ENCODE assay signal across 25 cellular contexts in genomic region chr13:72150502-72150901, GRCh38.
DNase-seq lines count a peak whose midpoint lies in the region; FAIRE-seq and TF ChIP-seq lines count a peak whose summit lies in the region.
"Had no signal": no experiment of that assay in that cellular context is flagged by ENCODE, and none has a peak within 500 bp of the region (broad histone marks: within the 10 kb centered on the region; RNA-seq: fewer than 3 reads in every experiment).

No MANE protein-coding gene starts in this region.

- H3K36me3 ChIP-seq in SJCRH30 (no peaks in the 10 kb centered on the region), brain microvascular endothelial cell (replicated peaks) (no peaks in the 10 kb centered on the region), smooth muscle cell (ENCODE audit: low read depth) (no peaks in the 10 kb centered on the region), Karpas-422 (ENCODE audit: insufficient read depth, low read length) (no peaks in the 10 kb centered on the region), ascending aorta (no peaks in the 10 kb centered on the region)
- H3K36me3 ChIP-seq: MG63 had no signal

- H3K4me3 Mint-ChIP-seq in mesothelial cell of epicardium = no peak overlapping the region
- H3K4me3 Mint-ChIP-seq: B cell, H9 had no signal

- no peak for TF ChIP-seq CTCF in brain microvascular endothelial cell (IDR thresholded peaks at IDR 0.05; ENCODE audit: low read depth, low read length, missing control alignments)
- no peak for TF ChIP-seq CTCF in mesothelial cell of epicardium (IDR thresholded peaks at IDR 0.05; ENCODE audit: unreplicated experiment)
- TF ChIP-seq CTCF in smooth muscle cell (IDR thresholded peaks at IDR 0.05; ENCODE audit: borderline replicate concordance, insufficient read depth, poor library complexity, severe bottlenecking) = no peak
- no peak for TF ChIP-seq CTCF in ascending aorta (IDR thresholded peaks at IDR 0.05)

- no peak for FAIRE-seq in frontal cortex (lab: Jason Lieb, UNC)
- FAIRE-seq: HTR-8/SVneo, K562 had no signal

- H3K4me2 ChIP-seq in smooth muscle cell = no peak overlapping the region
- no peak overlapping the region for H3K4me2 ChIP-seq in Karpas-422 (ENCODE audit: low read depth, low read length, poor library complexity, severe bottlenecking)

- DNase-seq in SJCRH30 = no peak
- DNase-seq in brain microvascular endothelial cell = no peak
- no peak for DNase-seq in mesothelial cell of epicardium (ENCODE audit: low spot score in 2 of 2, unreplicated experiment in 2 of 2)
- no peak for DNase-seq in smooth muscle cell (lab: John Stamatoyannopoulos, UW; ENCODE audit: unreplicated experiment)
- DNase-seq in Karpas-422 = no peak
- DNase-seq in frontal cortex (ENCODE audit: low spot score in 2 of 2) = no peak
- DNase-seq in ascending aorta (ENCODE audit: low spot score in 2 of 2) = no peak
- DNase-seq: DMS153, DND-41, GM23248, H9, MG63, NCI-H146, NCI-H1930, NCI-H2107, NCI-H446 treated with DMSO at 0.1 percent for 48 hours, NCI-H526, NCI-H82, RPMI8226, SHP77, SW 1271 had no signal

- H2AFZ ChIP-seq in smooth muscle cell (ENCODE audit: low read depth) (no peak overlapping the region), Karpas-422 (ENCODE audit: low read length) (no peak overlapping the region)
- H2AFZ ChIP-seq: GM23248 had no signal

- peaks cover under 1% of the 10 kb centered on the region for H3K36me3 Mint-ChIP-seq in mesothelial cell of epicardium

- no peaks in the 10 kb centered on the region for H3F3A ChIP-seq in smooth muscle cell (ENCODE audit: low read depth)

- peak overlapping the region; percentile 1 for H3K27ac Mint-ChIP-seq in mesothelial cell of epicardium
- H3K27ac Mint-ChIP-seq: B cell had no signal

- 88% methylated on average over 3 of the region's 3 CpGs for whole genome bisulfite sequencing in smooth muscle cell (ENCODE audit: low lambda C conversion rate)

- no peaks in the 10 kb centered on the region for H3K27me3 ChIP-seq in SJCRH30
- H3K27me3 ChIP-seq in brain microvascular endothelial cell (replicated peaks) = no peaks in the 10 kb centered on the region
- no peaks in the 10 kb centered on the region for H3K27me3 ChIP-seq in smooth muscle cell (ENCODE audit: low read depth)
- no peaks in the 10 kb centered on the region for H3K27me3 ChIP-seq in Karpas-422 (ENCODE audit: low read length)
- no peaks in the 10 kb centered on the region for H3K27me3 ChIP-seq in ascending aorta
- H3K27me3 ChIP-seq: MG63 had no signal

- intact Hi-C loops in ascending aorta (cut with DNase I) = no loop called here

- H3K9me3 ChIP-seq in SJCRH30 (replicated peaks) (peaks cover under 1% of the 10 kb centered on the region; the same call in 1 of the 2 replicates), smooth muscle cell (replicated peaks; ENCODE audit: low read depth) (no peaks in the 10 kb centered on the region), Karpas-422 (ENCODE audit: low read length) (no peaks in the 10 kb centered on the region), ascending aorta (no peaks in the 10 kb centered on the region)
- H3K9me3 ChIP-seq: MG63 had no signal

- H3K4me1 ChIP-seq in SJCRH30 (peaks cover 18% of the 10 kb centered on the region), smooth muscle cell (ENCODE audit: low read depth) (no peaks in the 10 kb centered on the region), Karpas-422 (ENCODE audit: low read length) (no peaks in the 10 kb centered on the region), ascending aorta (no peaks in the 10 kb centered on the region)

- H3K27me3 Mint-ChIP-seq in mesothelial cell of epicardium (ENCODE audit: low read depth) = no peaks in the 10 kb centered on the region
- H3K27me3 Mint-ChIP-seq: B cell had no signal

- H3K4me1 Mint-ChIP-seq in mesothelial cell of epicardium = peaks cover 26% of the 10 kb centered on the region
- H3K4me1 Mint-ChIP-seq: B cell had no signal

- H3K9me2 ChIP-seq in Karpas-422 (replicated peaks; ENCODE audit: insufficient read depth, low read length) = no peaks in the 10 kb centered on the region; the same call in 1 of the 2 replicates

- peak overlapping the region; percentile 51; the same call in 1 of the 2 replicates for H3K27ac ChIP-seq in SJCRH30
- peak overlapping the region; percentile 57 for H3K27ac ChIP-seq in brain microvascular endothelial cell
- H3K27ac ChIP-seq in smooth muscle cell (ENCODE audit: low read depth) = peak overlapping the region; percentile 4
- no peak overlapping the region for H3K27ac ChIP-seq in Karpas-422 (ENCODE audit: low read length)
- no peak overlapping the region for H3K27ac ChIP-seq in ascending aorta
- H3K27ac ChIP-seq: C4-2B, GM23248 had no signal

- H4K20me1 ChIP-seq in smooth muscle cell (ENCODE audit: low read depth) = no peaks in the 10 kb centered on the region
- no peaks in the 10 kb centered on the region for H4K20me1 ChIP-seq in Karpas-422 (ENCODE audit: insufficient read depth, low read depth, low read length)

- H3K4me3 ChIP-seq in SJCRH30 (no peak overlapping the region), brain microvascular endothelial cell (ENCODE audit: low read depth, low read length) (no peak overlapping the region), smooth muscle cell (no peak overlapping the region), Karpas-422 (ENCODE audit: low read length) (no peak overlapping the region), ascending aorta (no peak overlapping the region)
- H3K4me3 ChIP-seq: GM23248, K562, MG63 had no signal

- no peak overlapping the region for H3K9ac ChIP-seq in smooth muscle cell (ENCODE audit: low read depth)
- no peak overlapping the region for H3K9ac ChIP-seq in Karpas-422 (ENCODE audit: low read length)
- H3K9ac ChIP-seq: GM23248 had no signal

- in situ Hi-C loops in brain microvascular endothelial cell (cut with HindIII; ENCODE audit: low pct_ligation_motif_present, low sequenced_read_pairs) = no loop called here

- peaks cover 11% of the 10 kb centered on the region for H3K9me3 Mint-ChIP-seq in mesothelial cell of epicardium
- H3K9me3 Mint-ChIP-seq: H9 had no signal

- no peaks in the 10 kb centered on the region for H3K79me2 ChIP-seq in smooth muscle cell (ENCODE audit: low read depth)
- no peaks in the 10 kb centered on the region for H3K79me2 ChIP-seq in Karpas-422 (ENCODE audit: low read length)

Comparison
In these comparisons a context has a peak if more than half of its experiments do, and no peak if none do; other contexts are left out.
1. H3K27ac ChIP-seq: peak in SJCRH30 (single experiment), brain microvascular endothelial cell (single experiment) and smooth muscle cell (single experiment); none in Karpas-422 (single experiment) and ascending aorta (0 of 2).